In the genomic region with DNA sequence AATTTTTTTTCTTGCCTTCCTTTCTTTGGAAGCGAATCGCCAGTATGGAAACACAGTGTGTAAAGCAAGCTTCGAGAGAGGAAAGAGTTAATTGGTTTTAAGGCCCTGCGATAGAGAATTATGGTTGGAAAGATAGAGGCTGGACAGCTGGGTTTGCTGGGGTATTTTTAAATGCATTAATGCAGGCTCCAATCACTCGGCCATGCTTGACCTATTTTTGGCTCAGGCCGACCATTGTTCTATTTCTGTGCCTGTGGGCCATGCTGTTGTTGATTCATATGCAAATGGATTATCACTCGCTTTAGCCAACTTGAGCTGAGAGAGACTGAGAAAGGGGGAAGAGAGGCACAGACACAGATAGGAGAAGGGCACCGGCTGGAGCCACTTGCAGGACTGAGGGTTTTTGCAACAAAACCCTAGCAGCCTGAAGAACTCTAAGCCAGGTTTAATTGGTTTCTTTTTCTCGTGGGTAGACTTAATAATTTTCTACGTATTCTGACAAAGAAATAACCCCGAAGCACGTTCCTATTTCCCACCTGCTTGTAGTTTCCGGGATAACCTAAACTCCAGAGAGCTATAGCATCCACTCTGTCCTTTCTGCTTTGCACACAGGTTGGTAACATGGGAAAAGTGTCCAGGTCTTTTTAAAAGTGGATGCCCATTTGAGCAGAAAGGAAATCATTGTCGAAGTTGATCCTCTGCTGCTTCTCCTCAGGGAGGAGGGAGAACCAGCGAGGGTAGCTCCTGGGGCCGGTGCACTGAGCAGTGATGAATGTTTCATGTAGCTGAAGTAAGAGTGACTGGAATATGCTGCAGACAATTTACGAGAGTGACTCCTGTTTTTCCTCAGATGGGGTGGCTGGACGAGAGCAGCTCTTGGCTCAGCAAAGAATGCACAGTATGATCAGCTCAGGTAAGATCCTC, we compare ENCODE assay signal across 8 cellular contexts. TPM values are rescaled to one million over a fixed set of nuclear protein-coding genes. Genes with fewer than 3 reads are reported as not detected.
A peak's percentile ranks its signal among the peaks of the same experiment; 100 is the strongest.
DNase-seq lines count a peak whose midpoint lies in the region; ATAC-seq, FAIRE-seq and TF ChIP-seq lines count a peak whose summit lies in the region.

A gene (plus strand): TSS at position 338 of the 924 bp plus-strand sequence. CDS start 554 bp downstream, at position 892.

- no peaks in the 10 kb centered on the region for H3K36me3 ChIP-seq in neuron (ENCODE audit: insufficient read depth, low read length)

- H3K27me3 Mint-ChIP-seq in activated CD8-positive, alpha-beta T cell treated with anti-CD3 and anti-CD28 coated beads, Interleukin-2, amount 10 ng/mL, durations not matched to agents 7 days and 5 days (ENCODE audit: low read depth), result peaks cover 2% of the 10 kb centered on the region
- H3K27me3 Mint-ChIP-seq in glutamatergic neuron (ENCODE audit: unreplicated experiment), result peaks cover 6% of the 10 kb centered on the region

- no peaks in the 10 kb centered on the region for H3K4me1 ChIP-seq in A549
- H3K4me1 ChIP-seq in neuron (ENCODE audit: insufficient read depth, low read length), result peaks cover 32% of the 10 kb centered on the region

- H3K27me3 ChIP-seq in neuron (ENCODE audit: insufficient read depth, low read length), result no peaks in the 10 kb centered on the region

- WGBS in A549 (ENCODE audit: missing lambda C conversion rate), result 40% methylated on average over 18 of the region's 18 CpGs

- DNase-seq in A549 (ENCODE audit: low read depth in 1 of 2, low spot score in 1 of 2) (no peak), NCI-H2029 (lab: John Stamatoyannopoulos, UW) (peak; percentile 69), glutamatergic neuron (peak; percentile 43), NCI-H1694 (lab: John Stamatoyannopoulos, UW) (no peak)
- DNase-seq in activated CD8-positive, alpha-beta T cell treated with anti-CD3 and anti-CD28 coated beads, Interleukin-2, amount 10 ng/mL, durations not matched to agents 7 days and 5 days, result no peak

- TF ChIP-seq POLR2A in A549 (IDR thresholded peaks at IDR 0.05; ENCODE audit: low read length), result no peak

- CTCF ChIA-PET in A549 (lab: Yijun Ruan, JAX), result no interaction called here
- CTCF ChIA-PET in activated CD8-positive, alpha-beta T cell treated with anti-CD3 and anti-CD28 coated beads, Interleukin-2, amount 10 ng/mL, durations not matched to agents 7 days and 5 days (lab: Charles Lee), result no interaction called here

- H3K9me3 ChIP-seq in A549 (no peaks in the 10 kb centered on the region), neuron (ENCODE audit: low read length) (no peaks in the 10 kb centered on the region)

- peak within 1 kb of the TSS; percentile 52 for H3K4me3 Mint-ChIP-seq in activated CD8-positive, alpha-beta T cell treated with anti-CD3 and anti-CD28 coated beads, Interleukin-2, amount 10 ng/mL, durations not matched to agents 7 days and 5 days
- H3K4me3 Mint-ChIP-seq in glutamatergic neuron (ENCODE audit: unreplicated experiment), result peak within 1 kb of the TSS; percentile 97

- peak within 1 kb of the TSS; percentile 96 for H2AFZ ChIP-seq in neuron (ENCODE audit: low read depth, low read length)

- POLR2A ChIA-PET in A549 (lab: Yijun Ruan, JAX), result no interaction called here
- POLR2A ChIA-PET in activated CD8-positive, alpha-beta T cell treated with anti-CD3 and anti-CD28 coated beads, Interleukin-2, amount 10 ng/mL, durations not matched to agents 7 days and 5 days (lab: Charles Lee), result no interaction called here

- TF ChIP-seq RAD21 in A549 (conservative IDR thresholded peaks at IDR 0.05 in 1 of 2, IDR thresholded peaks at IDR 0.05 in 1 of 2), result no peak

- no peak for ATAC-seq in A549
- peak; percentile 93 for ATAC-seq in GM18511 (IDR thresholded peaks at IDR 0.05; ENCODE audit: unreplicated experiment)
- ATAC-seq in HG02884 (IDR thresholded peaks at IDR 0.05; ENCODE audit: unreplicated experiment), result peak; percentile 85
- ATAC-seq in activated CD8-positive, alpha-beta T cell treated with anti-CD3 and anti-CD28 coated beads, Interleukin-2, amount 10 ng/mL, durations not matched to agents 7 days and 5 days, result peak; percentile 19

- TF ChIP-seq EP300 in A549 (IDR thresholded peaks at IDR 0.05), result no peak

- H3K4me3 ChIP-seq in A549 (no peak within 1 kb of the TSS), neuron (ENCODE audit: low read length) (peak within 1 kb of the TSS; percentile 88)

- peak within 1 kb of the TSS; percentile 6; the same call in 2 of the 3 replicates for H3K4me2 ChIP-seq in A549

- H3K36me3 Mint-ChIP-seq in activated CD8-positive, alpha-beta T cell treated with anti-CD3 and anti-CD28 coated beads, Interleukin-2, amount 10 ng/mL, durations not matched to agents 7 days and 5 days (ENCODE audit: low read depth), result no peaks in the 10 kb centered on the region
- H3K36me3 Mint-ChIP-seq in glutamatergic neuron (ENCODE audit: unreplicated experiment), result no peaks in the 10 kb centered on the region

- no peak within 1 kb of the TSS for H3K27ac ChIP-seq in A549

- H3K27ac Mint-ChIP-seq in activated CD8-positive, alpha-beta T cell treated with anti-CD3 and anti-CD28 coated beads, Interleukin-2, amount 10 ng/mL, durations not matched to agents 7 days and 5 days, result no peak within 1 kb of the TSS
- peak within 1 kb of the TSS; percentile 99 for H3K27ac Mint-ChIP-seq in glutamatergic neuron (ENCODE audit: unreplicated experiment)

- FAIRE-seq in A549 (lab: Jason Lieb, UNC), result no peak

- TF ChIP-seq CTCF in A549 (IDR thresholded peaks at IDR 0.05) (no peak), glutamatergic neuron (IDR thresholded peaks at IDR 0.05; ENCODE audit: partially characterized antibody, unreplicated experiment) (no peak)

- H3K4me1 Mint-ChIP-seq in activated CD8-positive, alpha-beta T cell treated with anti-CD3 and anti-CD28 coated beads, Interleukin-2, amount 10 ng/mL, durations not matched to agents 7 days and 5 days (ENCODE audit: low read depth), result peaks cover 7% of the 10 kb centered on the region
- H3K4me1 Mint-ChIP-seq in glutamatergic neuron (ENCODE audit: low read depth, unreplicated experiment), result peaks cover 43% of the 10 kb centered on the region

- no peaks in the 10 kb centered on the region for H3K9me3 Mint-ChIP-seq in activated CD8-positive, alpha-beta T cell treated with anti-CD3 and anti-CD28 coated beads, Interleukin-2, amount 10 ng/mL, durations not matched to agents 7 days and 5 days (ENCODE audit: insufficient read depth)
- H3K9me3 Mint-ChIP-seq in glutamatergic neuron (ENCODE audit: unreplicated experiment), result peaks cover 8% of the 10 kb centered on the region

TF ChIP-seq in A549, 52 proteins besides CTCF, POLR2A, EP300 and RAD21:
- no peak for TF ChIP-seq KDM5A (IDR thresholded peaks at IDR 0.05)
- no peak for TF ChIP-seq RARB (CRISPR knock-in tag; IDR thresholded peaks at IDR 0.05)
- no peak for TF ChIP-seq SMC3 (IDR thresholded peaks at IDR 0.05)
- no peak for TF ChIP-seq RFX5 (IDR thresholded peaks at IDR 0.05)

RNA-seq across cellular contexts. Expression of the gene that starts here (rescaled TPM):
- polyA plus RNA-seq in A549 (2011; rRNA removed) (0.26 and 0.50 TPM in 2 replicates), A549 (2017; fragmentation: RNase III; extraction: RNeasy Plus Mini Kit Qiagen cat#74134 plus additional on column Dnase treatment) (0.05 to 0.10 TPM (median 0.08 TPM) in 3 replicates)
- polyA plus RNA-seq in A549 (2012; cell fraction: cytosol; rRNA removed), result 0.03 and 0.04 TPM in 2 replicates
- 0.10 TPM in 1 of 2 replicates, not detected in the other for polyA plus RNA-seq in A549 (2012; cell fraction: nucleus; rRNA removed)
- polyA minus RNA-seq in A549 (2011; rRNA and poly(A)+ RNA removed), result 0.24 and 0.83 TPM in 2 replicates
- 1 to 10 TPM in 1 of 2 experiments, under 1 TPM in 1; 0.92 to 1.4 TPM for total RNA-seq in activated CD8-positive, alpha-beta T cell treated with anti-CD3 and anti-CD28 coated beads, Interleukin-2, amount 10 ng/mL, durations not matched to agents 7 days and 5 days
- 94.8 TPM for total RNA-seq in glutamatergic neuron (ENCODE audit: unreplicated experiment)

Comparison
In these comparisons a context has a peak if more than half of its experiments do, and no peak if none do; other contexts are left out.
1. RNA of the gene that starts here (total RNA-seq): 94.8 TPM in glutamatergic neuron (single experiment); 0.92 to 1.4 TPM in activated CD8-positive, alpha-beta T cell treated with anti-CD3 and anti-CD28 coated beads, Interleukin-2, amount 10 ng/mL, durations not matched to agents 7 days and 5 days; every median in the first group is over 10 times any median in the second.
2. ATAC-seq: peak in GM18511 (single experiment), HG02884 (single experiment) and activated CD8-positive, alpha-beta T cell treated with anti-CD3 and anti-CD28 coated beads, Interleukin-2, amount 10 ng/mL, durations not matched to agents 7 days and 5 days (single experiment); none in A549 (0 of 2).
3. DNase-seq: peak in NCI-H2029 (single experiment) and glutamatergic neuron (single experiment); none in A549 (0 of 2), activated CD8-positive, alpha-beta T cell treated with anti-CD3 and anti-CD28 coated beads, Interleukin-2, amount 10 ng/mL, durations not matched to agents 7 days and 5 days (single experiment) and NCI-H1694 (single experiment).